ENCODE assay signal across 17 cellular contexts in genomic region chr4:37664696-37665095, GRCh38. TPM values are rescaled to one million over a fixed set of nuclear protein-coding genes. Genes with fewer than 3 reads are reported as not detected.
DNase-seq lines count a peak whose midpoint lies in the region; FAIRE-seq and TF ChIP-seq lines count a peak whose summit lies in the region.
"Had no signal": no experiment of that assay in that cellular context is flagged by ENCODE, and none has a peak within 500 bp of the region (broad histone marks: within the 10 kb centered on the region; RNA-seq: fewer than 3 reads in every experiment).

No MANE protein-coding gene starts in this region.

- H4K91ac ChIP-seq in H1 (replicated peaks; ENCODE audit: insufficient read length, low read length) = no peak overlapping the region

- no peak overlapping the region for H3K4me3 ChIP-seq in H1 (ENCODE audit: extremely low read depth in 1 of 4, insufficient read depth in 2 of 4, low read depth in 3 of 4, low read length in 4 of 4)
- no peak overlapping the region for H3K4me3 ChIP-seq in mesendoderm (ENCODE audit: low read length)
- H3K4me3 ChIP-seq in tibial artery = peak overlapping the region in 1 of 2 donors; percentile 1

- intact Hi-C loops in tibial artery (cut with DNase I; ENCODE audit: low total_unique reads) = no loop called here

- peaks cover 0 to 6% of the 10 kb centered on the region in 2 experiments; a peak in 1 of 4 replicates for H3K79me2 ChIP-seq in H1 (ENCODE audit: control insufficient read depth in 1 of 2, insufficient read depth in 2 of 2, low read length in 2 of 2)
- peaks cover 1% of the 10 kb centered on the region for H3K79me2 ChIP-seq in mesendoderm (ENCODE audit: control insufficient read depth, insufficient read depth, low read length)

- DNase-seq in DMS 273 (lab: John Stamatoyannopoulos, UW; ENCODE audit: unreplicated experiment) = peak; percentile 28
- no peak for DNase-seq in DMS 273 treated with DMSO at 0.1 percent for 48 hours (lab: John Stamatoyannopoulos, UW)
- no peak for DNase-seq in H1 (ENCODE audit: low read depth in 1 of 2, low spot score in 2 of 2)
- peak; percentile 82 for DNase-seq in mesendoderm
- DNase-seq in tibial artery = no peak
- DNase-seq in DMS79 treated with DMSO at 0.1 percent for 48 hours (lab: John Stamatoyannopoulos, UW) = no peak
- no peak for DNase-seq in GM03348 (ENCODE audit: low spot score)
- no peak for DNase-seq in SKM-1 treated with dmso at 0.1 percent for 144 hours (lab: John Stamatoyannopoulos, UW; ENCODE audit: unreplicated experiment)
- DNase-seq: activated CD4-positive, alpha-beta T cell treated with anti-CD3 and anti-CD28 coated beads, Interleukin-2, amount 10 ng/mL, durations not matched to agents 24 days and 14 days; activated T-cell treated with anti-CD3 and anti-CD28 coated beads, Interleukin-2, amount 50 U/mL, for 48 hours; CD4-positive, CD25-positive, alpha-beta regulatory T cell; Karpas-422; NCI-H1694; NCI-H526 treated with DMSO at 0.1 percent for 48 hours; RPMI8226; stimulated activated CD4-positive, alpha-beta T cell treated with anti-CD3 and anti-CD28 coated beads, Interleukin-4, amount 100 ng/mL, for 1 hour had no signal

- CTCF ChIA-PET in H1 (lab: Charles Lee; ENCODE audit: partially characterized antibody) = interaction anchor here (1.2 to 3.6 kb wide), 3 partner anchors 22 to 62 kb away, joined by 3 to 13 read pairs (median 4); partner anchors contain the start of gene RELL1

- H3K36me3 ChIP-seq in H1 (ENCODE audit: control insufficient read depth in 2 of 4, insufficient read depth in 4 of 4, low read length in 3 of 4) (no peaks in the 10 kb centered on the region), mesendoderm (ENCODE audit: control insufficient read depth, insufficient read depth, low read length) (no peaks in the 10 kb centered on the region), tibial artery (no peaks in the 10 kb centered on the region)

- H3K9ac ChIP-seq in H1 (replicated peaks in 1 of 4; ENCODE audit: extremely low read depth in 1 of 4, low read depth in 3 of 4, low read length in 3 of 4) (no peak overlapping the region), mesendoderm (ENCODE audit: low read length) (no peak overlapping the region)

- H2AK5ac ChIP-seq in H1 (ENCODE audit: low read depth, low read length) = no peak overlapping the region
- H2AK5ac ChIP-seq in mesendoderm (ENCODE audit: low read length) = no peak overlapping the region

- no peak overlapping the region for H3K4me2 ChIP-seq in H1 (ENCODE audit: insufficient read depth in 1 of 2, low read depth in 2 of 2, low read length in 2 of 2)
- no peak overlapping the region for H3K4me2 ChIP-seq in mesendoderm (ENCODE audit: low read length)

- H2BK12ac ChIP-seq in H1 (ENCODE audit: low read depth, low read length) = no peak overlapping the region

- no peak overlapping the region for H4K5ac ChIP-seq in H1 (ENCODE audit: insufficient read length, low read depth, low read length)
- H4K5ac ChIP-seq in mesendoderm (ENCODE audit: low read length) = no peak overlapping the region

- no peak overlapping the region for H3K56ac ChIP-seq in H1 (replicated peaks; ENCODE audit: insufficient read length, low read depth, low read length)
- no peak overlapping the region for H3K56ac ChIP-seq in mesendoderm (ENCODE audit: low read length)

- H2BK5ac ChIP-seq in H1 (ENCODE audit: low read depth, low read length) = no peak overlapping the region
- H2BK5ac ChIP-seq in mesendoderm (ENCODE audit: low read length) = no peak overlapping the region

- no peaks in the 10 kb centered on the region for H4K20me1 ChIP-seq in H1 (replicated peaks in 1 of 2; ENCODE audit: control insufficient read depth in 1 of 2, insufficient read depth in 2 of 2, low read length in 2 of 2)

- H4K8ac ChIP-seq in H1 (ENCODE audit: extremely low read depth, insufficient read depth, low read length) (no peak overlapping the region), mesendoderm (ENCODE audit: low read depth, low read length) (no peak overlapping the region)

- H3K27me3 ChIP-seq in H1 (replicated peaks in 1 of 4; ENCODE audit: control insufficient read depth in 3 of 4, extremely low read depth in 1 of 4, insufficient read depth in 3 of 4, low read length in 3 of 4) = no peaks in the 10 kb centered on the region; a peak in 1 of 7 replicates
- no peaks in the 10 kb centered on the region for H3K27me3 ChIP-seq in mesendoderm (ENCODE audit: insufficient read depth, low read length, poor library complexity)
- no peaks in the 10 kb centered on the region for H3K27me3 ChIP-seq in tibial artery

- H3K4me1 ChIP-seq in H1 (replicated peaks in 1 of 4; ENCODE audit: control insufficient read depth in 3 of 4, insufficient read depth in 4 of 4, low read length in 3 of 4) = peaks cover 4 to 19% (median 11%) of the 10 kb centered on the region in 4 experiments
- H3K4me1 ChIP-seq in mesendoderm (ENCODE audit: control insufficient read depth, low read depth, low read length) = peaks cover 23% of the 10 kb centered on the region
- H3K4me1 ChIP-seq in tibial artery = peaks cover 0 to 65% (median 42%) of the 10 kb centered on the region in 4 donors

- no peak overlapping the region for H2BK20ac ChIP-seq in H1 (ENCODE audit: low read length)

- no peak overlapping the region for H3K27ac ChIP-seq in H1 (ENCODE audit: low read depth, low read length)
- H3K27ac ChIP-seq in mesendoderm (ENCODE audit: low read depth, low read length) = no peak overlapping the region
- peak overlapping the region; percentile 63 to 65 for H3K27ac ChIP-seq in tibial artery
- H3K27ac ChIP-seq: 22Rv1 had no signal

- no peak overlapping the region for H3K14ac ChIP-seq in H1 (ENCODE audit: insufficient read length)

- no peak for TF ChIP-seq POLR2A in H1 (IDR thresholded peaks at IDR 0.05; ENCODE audit: control extremely low read depth in 1 of 2, low read depth in 2 of 2, low read length in 2 of 2)

- no peak overlapping the region for H3K18ac ChIP-seq in H1 (ENCODE audit: extremely low read depth, low read length)
- no peak overlapping the region for H3K18ac ChIP-seq in mesendoderm (ENCODE audit: low read length)

- H3K23me2 ChIP-seq in H1 (ENCODE audit: low read depth, low read length) = no peaks in the 10 kb centered on the region; the same call in 1 of the 2 replicates

- no peak for TF ChIP-seq RAD21 in H1 (IDR thresholded peaks at IDR 0.05 in 1 of 2, conservative IDR thresholded peaks at IDR 0.05 in 1 of 2; ENCODE audit: low read depth in 2 of 2, low read length in 2 of 2)

- H3K79me1 ChIP-seq in H1 (ENCODE audit: low read depth, low read length) (peaks cover 3% of the 10 kb centered on the region), mesendoderm (ENCODE audit: low read length) (peaks cover 5% of the 10 kb centered on the region)

- WGBS in H1 (ENCODE audit: extremely low coverage in 1 of 2, insufficient coverage in 1 of 2, insufficient read length in 1 of 2, insufficient replicate concordance in 2 of 2, low coverage in 1 of 2, low lambda C conversion rate in 2 of 2, missing lambda C conversion rate in 1 of 2), 2 experiments = 45% methylated on average over 5 of the region's 5 CpGs; no CpG with 5 or more reads in 1 of the 2 experiments
- WGBS in mesendoderm (ENCODE audit: extremely low coverage, insufficient coverage, low lambda C conversion rate) = no CpG with 5 or more reads among the region's 5 CpGs

- no peak overlapping the region for H2BK15ac ChIP-seq in H1 (ENCODE audit: low read length)
- no peak overlapping the region for H2BK15ac ChIP-seq in mesendoderm (replicated peaks; ENCODE audit: low read depth)

- POLR2A ChIA-PET in H1 (lab: Charles Lee; ENCODE audit: partially characterized antibody) = no interaction called here

- TF ChIP-seq CTCF in H1 (IDR thresholded peaks at IDR 0.05; ENCODE audit: control extremely low read depth in 1 of 3, insufficient read depth in 1 of 3, low read depth in 1 of 3, low read length in 3 of 3) = no peak
- no peak for TF ChIP-seq CTCF in tibial artery (IDR thresholded peaks at IDR 0.05)

- no peak overlapping the region for H3K4ac ChIP-seq in H1 (replicated peaks; ENCODE audit: insufficient read length, low read depth, low read length)
- no peak overlapping the region for H3K4ac ChIP-seq in mesendoderm (ENCODE audit: low read depth, low read length)

- H3K23ac ChIP-seq in H1 (ENCODE audit: insufficient read length) (no peak overlapping the region), mesendoderm (ENCODE audit: low read length) (no peak overlapping the region)

- no peak for FAIRE-seq in H1 (lab: Jason Lieb, UNC)

- no peak overlapping the region for H2AFZ ChIP-seq in H1 (ENCODE audit: low read length)

- H2BK120ac ChIP-seq in H1 (replicated peaks; ENCODE audit: low read depth, low read length) = no peak overlapping the region
- no peak overlapping the region for H2BK120ac ChIP-seq in mesendoderm (ENCODE audit: low read depth, low read length)

- H3K9me3 ChIP-seq in H1 (ENCODE audit: insufficient read depth in 2 of 2, low read depth in 1 of 2, low read length in 1 of 2) = peaks cover 0 to 9% of the 10 kb centered on the region in 2 experiments; a peak in 1 of 4 replicates
- H3K9me3 ChIP-seq in tibial artery = no peaks in the 10 kb centered on the region

- TF ChIP-seq EP300 in H1 (IDR thresholded peaks at IDR 0.05; ENCODE audit: borderline replicate concordance in 1 of 2, low read depth in 2 of 2, low read length in 2 of 2) = no peak

TF ChIP-seq in H1, 55 proteins besides CTCF, POLR2A, EP300 and RAD21:
- 0 out of 2 replicates have a peak, but pooled peaks have one; percentile 23 for TF ChIP-seq TEAD4 (IDR thresholded peaks at IDR 0.05; ENCODE audit: low read depth, low read length)
- no peak for TF ChIP-seq KDM5A (IDR thresholded peaks at IDR 0.05; ENCODE audit: low read length)
- 0 out of 2 replicates have a peak, but pooled peaks have one; percentile 41 for TF ChIP-seq TCF12 (IDR thresholded peaks at IDR 0.05; ENCODE audit: low read depth, low read length)
- no peak for TF ChIP-seq HDAC6 (IDR thresholded peaks at IDR 0.05; ENCODE audit: low read depth, low read length)
- TF ChIP-seq POU5F1 (IDR thresholded peaks at IDR 0.05; ENCODE audit: low read depth, low read length) = no peak
- TF ChIP-seq RXRA (IDR thresholded peaks at IDR 0.05; ENCODE audit: insufficient read depth, low read depth, low read length) = no peak

RNA-seq across cellular contexts. Expression of gene RELL1, which starts 21.5 kb away (rescaled TPM):
- total RNA-seq in H1 (2021; fragmentation: NEBNext Ultra II Directional; extraction: Animal tissue kit (Norgen Biotek cat#: 25700)) = 13.7 and 14.1 TPM in 2 replicates
- 2.1 and 2.2 TPM in 2 replicates for polyA plus RNA-seq in H1 (2011; rRNA removed)
- polyA plus RNA-seq in H1 (2011; cell fraction: cytosol; rRNA removed) = 2.9 TPM
- 2.5 TPM for polyA plus RNA-seq in H1 (2011; cell fraction: nucleus; rRNA removed)
- 2.9 to 4.0 TPM (median 3.1 TPM) in 4 replicates for polyA plus RNA-seq in H1 (2012, experiment 1 of 2)
- 0.68 TPM for polyA plus RNA-seq in H1 (2012, experiment 2 of 2)
- polyA plus RNA-seq in H1 (2013, experiment 1 of 2) = 8.5 TPM
- polyA plus RNA-seq in H1 (2013, experiment 2 of 2) = 10.2 TPM
- 10.9 and 12.0 TPM in 2 replicates for polyA minus RNA-seq in H1 (2011; rRNA and poly(A)+ RNA removed)
- polyA minus RNA-seq in H1 (2011; cell fraction: cytosol; rRNA and poly(A)+ RNA removed) = 9.8 TPM
- polyA minus RNA-seq in H1 (2011; cell fraction: nucleus; rRNA and poly(A)+ RNA removed) = 10.0 TPM
- polyA plus RNA-seq in mesendoderm (2013, experiment 1 of 2) = 6.1 TPM
- polyA plus RNA-seq in mesendoderm (2013, experiment 2 of 2) = 6.4 TPM

Comparison
In these comparisons a context has a peak if more than half of its experiments do, and no peak if none do; other contexts are left out.
1. DNase-seq: peak in DMS 273 (single experiment) and mesendoderm (single experiment); none in DMS 273 treated with DMSO at 0.1 percent for 48 hours (single experiment), H1 (0 of 2), tibial artery (0 of 2), DMS79 treated with DMSO at 0.1 percent for 48 hours (single experiment), GM03348 (single experiment) and SKM-1 treated with dmso at 0.1 percent for 144 hours (single experiment).
2. H3K27ac ChIP-seq: peak in tibial artery (2 of 2); none in H1 (single experiment) and mesendoderm (single experiment).